In genomic region chr3:43298761-43299160, GRCh38 we compare ENCODE assay signal across 18 cellular contexts. TPM values are rescaled to one million over a fixed set of nuclear protein-coding genes. Genes with fewer than 3 reads are reported as not detected.
DNase-seq lines count a peak whose midpoint lies in the region; ATAC-seq, FAIRE-seq and TF ChIP-seq lines count a peak whose summit lies in the region.
"Had no signal": no experiment of that assay in that cellular context is flagged by ENCODE, and none has a peak within 500 bp of the region (broad histone marks: within the 10 kb centered on the region; RNA-seq: fewer than 3 reads in every experiment).

No MANE protein-coding gene starts in this region.

- H3K27me3 ChIP-seq in neutrophil: no peaks in the 10 kb centered on the region
- H3K27me3 ChIP-seq in esophagus squamous epithelium: no peaks in the 10 kb centered on the region
- H3K27me3 ChIP-seq: colonic mucosa had no signal

- peak overlapping the region; percentile 74 for H3K27ac Mint-ChIP-seq in T-helper 1 cell treated with Interleukin-12 subunit alpha and Interleukin-12 subunit beta and Interleukin-4 antibody, amounts not matched to agents 30 μg/mL and 1 μg/mL, for 36 hours
- H3K27ac Mint-ChIP-seq in central memory CD8-positive, alpha-beta T cell (ENCODE audit: low read depth): peak overlapping the region; percentile 56
- H3K27ac Mint-ChIP-seq: mesothelial cell of epicardium had no signal

- peak overlapping the region; percentile 83 for H3K27ac ChIP-seq in neutrophil
- H3K27ac ChIP-seq in esophagus squamous epithelium: no peak overlapping the region
- H3K27ac ChIP-seq: 22Rv1, colonic mucosa, epithelial cell of prostate had no signal

- no peak for ATAC-seq in central memory CD8-positive, alpha-beta T cell (replicated peaks; ENCODE audit: extremely low read depth, poor library complexity, severe bottlenecking)

- peak overlapping the region; percentile 9 to 10 for H3K4me3 ChIP-seq in neutrophil (ENCODE audit: low read depth in 1 of 2, low read length in 1 of 2)
- H3K4me3 ChIP-seq in esophagus squamous epithelium: no peak overlapping the region
- H3K4me3 ChIP-seq: colonic mucosa, skin epidermis had no signal

- TF ChIP-seq CTCF in neutrophil (IDR thresholded peaks at IDR 0.05) (no peak), esophagus squamous epithelium (IDR thresholded peaks at IDR 0.05) (no peak)

- DNase-seq in T-helper 1 cell (no peak), GM12892 (ENCODE audit: insufficient read length) (no peak), SKM-1 (lab: John Stamatoyannopoulos, UW; ENCODE audit: unreplicated experiment) (no peak), esophagus squamous epithelium (lab: John Stamatoyannopoulos, UW) (no peak), NCI-H748 treated with DMSO at 0.1 percent for 48 hours (lab: John Stamatoyannopoulos, UW) (no peak)
- DNase-seq in central memory CD8-positive, alpha-beta T cell (ENCODE audit: low spot score in 2 of 2): no peak
- DNase-seq: anterior cingulate cortex; colonic mucosa; islet precursor cell; KG1; NCI-H1105; stimulated activated naive CD4-positive, alpha-beta T cell had no signal

- peaks cover 26% of the 10 kb centered on the region for H3K36me3 Mint-ChIP-seq in T-helper 1 cell treated with Interleukin-12 subunit alpha and Interleukin-12 subunit beta and Interleukin-4 antibody, amounts not matched to agents 30 μg/mL and 1 μg/mL, for 36 hours (ENCODE audit: low read depth)
- peaks cover 23% of the 10 kb centered on the region for H3K36me3 Mint-ChIP-seq in central memory CD8-positive, alpha-beta T cell (ENCODE audit: insufficient read depth)

- H3K27me3 Mint-ChIP-seq in T-helper 1 cell treated with Interleukin-12 subunit alpha and Interleukin-12 subunit beta and Interleukin-4 antibody, amounts not matched to agents 30 μg/mL and 1 μg/mL, for 36 hours (ENCODE audit: low read depth): no peaks in the 10 kb centered on the region
- no peaks in the 10 kb centered on the region for H3K27me3 Mint-ChIP-seq in central memory CD8-positive, alpha-beta T cell

- H3K4me1 ChIP-seq in neutrophil (ENCODE audit: control insufficient read depth in 1 of 2, insufficient read depth in 1 of 2, low read depth in 1 of 2, low read length in 1 of 2) (peaks cover 57 to 82% of the 10 kb centered on the region in 2 experiments), esophagus squamous epithelium (peaks cover 11 to 82% (median 25%) of the 10 kb centered on the region in 3 donors)

- H3K9me3 ChIP-seq in neutrophil: no peaks in the 10 kb centered on the region
- H3K9me3 ChIP-seq in esophagus squamous epithelium: no peaks in the 10 kb centered on the region
- H3K9me3 ChIP-seq: colonic mucosa had no signal

- FAIRE-seq in GM12892 (lab: Jason Lieb, UNC): peak; percentile 71

- TF ChIP-seq POLR2A in GM12892 (IDR thresholded peaks at IDR 0.05; ENCODE audit: low read depth, low read length) (no peak), esophagus squamous epithelium (IDR thresholded peaks at IDR 0.05) (no peak)

- 62 to 93% methylated on average over 3 of the region's 4 CpGs for WGBS in esophagus squamous epithelium, 2 donors

- no peaks in the 10 kb centered on the region for H3K9me3 Mint-ChIP-seq in T-helper 1 cell treated with Interleukin-12 subunit alpha and Interleukin-12 subunit beta and Interleukin-4 antibody, amounts not matched to agents 30 μg/mL and 1 μg/mL, for 36 hours
- H3K9me3 Mint-ChIP-seq in central memory CD8-positive, alpha-beta T cell: no peaks in the 10 kb centered on the region
- H3K9me3 Mint-ChIP-seq: mesothelial cell of epicardium had no signal

- H3K36me3 ChIP-seq in neutrophil: peaks cover 18% of the 10 kb centered on the region
- H3K36me3 ChIP-seq in esophagus squamous epithelium: peaks cover 2 to 16% (median 2%) of the 10 kb centered on the region in 3 donors
- H3K36me3 ChIP-seq: colonic mucosa had no signal

- intact Hi-C loops in esophagus squamous epithelium (cut with DNase I): no loop called here

- H3K4me1 Mint-ChIP-seq in T-helper 1 cell treated with Interleukin-12 subunit alpha and Interleukin-12 subunit beta and Interleukin-4 antibody, amounts not matched to agents 30 μg/mL and 1 μg/mL, for 36 hours (ENCODE audit: low read depth): peaks cover 61% of the 10 kb centered on the region
- H3K4me1 Mint-ChIP-seq in central memory CD8-positive, alpha-beta T cell: peaks cover 52% of the 10 kb centered on the region

- peak overlapping the region; percentile 58 for H3K4me3 Mint-ChIP-seq in T-helper 1 cell treated with Interleukin-12 subunit alpha and Interleukin-12 subunit beta and Interleukin-4 antibody, amounts not matched to agents 30 μg/mL and 1 μg/mL, for 36 hours
- H3K4me3 Mint-ChIP-seq in central memory CD8-positive, alpha-beta T cell: peak overlapping the region; percentile 58
- H3K4me3 Mint-ChIP-seq: mesothelial cell of epicardium had no signal

RNA-seq across cellular contexts. Expression of gene SNRK, which starts 12.4 kb away (rescaled TPM):
- 7.3 TPM for polyA plus RNA-seq in GM12892 (2012; ENCODE audit: missing spikeins)
- 10 to 100 TPM; 27.0 to 42.0 (median 29.5) TPM for total RNA-seq in esophagus squamous epithelium

Comparison
In these comparisons a context has a peak if more than half of its experiments do, and no peak if none do; other contexts are left out.
1. H3K4me3 ChIP-seq: peak in neutrophil (2 of 2); none in esophagus squamous epithelium (0 of 4).